Comparison of ENCODE assay signal across 8 cellular contexts in the genomic region with DNA sequence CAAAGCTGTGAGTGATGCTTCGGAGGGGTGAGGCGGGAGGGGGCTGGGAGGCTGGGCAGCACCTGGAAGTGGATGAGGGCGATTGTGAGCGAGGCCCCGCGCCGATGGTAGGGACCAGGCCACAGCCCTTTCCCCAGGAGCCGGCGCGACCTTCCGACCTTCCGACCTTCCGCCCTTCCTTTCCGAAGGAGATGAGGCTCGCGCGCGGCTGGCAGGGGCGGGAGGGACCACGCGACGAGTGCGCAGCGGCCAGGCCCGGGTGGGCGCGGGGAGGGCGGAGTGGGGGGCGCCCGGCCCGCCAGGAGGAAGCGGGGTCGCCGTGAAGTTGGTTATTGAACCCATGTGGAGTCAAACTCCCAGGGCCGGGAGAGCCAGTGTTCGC. TPM values are rescaled to one million over a fixed set of nuclear protein-coding genes. Genes with fewer than 3 reads are reported as not detected.
DNase-seq lines count a peak whose midpoint lies in the region; ATAC-seq and TF ChIP-seq lines count a peak whose summit lies in the region.

No MANE protein-coding gene starts in this region.

- H3K4me3 Mint-ChIP-seq in activated naive CD4-positive, alpha-beta T cell treated with anti-CD3 and anti-CD28 coated beads, Interleukin-2, amount 10 ng/mL, durations not matched to agents 7 days and 5 days, result peak overlapping the region; percentile 48

- ATAC-seq in upper lobe of left lung (ENCODE audit: low FRiP score in 2 of 2) (no peak), GM21360 (IDR thresholded peaks at IDR 0.05; ENCODE audit: unreplicated experiment) (no peak), GM19035 (IDR thresholded peaks at IDR 0.05; ENCODE audit: unreplicated experiment) (no peak)

- WGBS in upper lobe of left lung, 2 donors, result 27 to 59% methylated on average over 11 to 29 of the region's 36 CpGs

- DNase-seq in activated naive CD4-positive, alpha-beta T cell treated with anti-CD3 and anti-CD28 coated beads, Interleukin-2, amount 10 ng/mL, durations not matched to agents 7 days and 5 days, result no peak
- DNase-seq in activated naive CD4-positive, alpha-beta T cell treated with anti-CD3 and anti-CD28 coated beads, Interleukin-2, amount 50 U/mL, for 16 hours, result no peak
- no peak for DNase-seq in effector memory CD4-positive, alpha-beta T cell
- peak in 1 of 2 donors; percentile 79 for DNase-seq in upper lobe of left lung
- no peak for DNase-seq in NCI-H345 (lab: John Stamatoyannopoulos, UW)

- no peaks in the 10 kb centered on the region for H3K36me3 ChIP-seq in effector memory CD4-positive, alpha-beta T cell (ENCODE audit: control insufficient read depth, insufficient read depth, low read length)
- H3K36me3 ChIP-seq in upper lobe of left lung, result no peaks in the 10 kb centered on the region

- H3K27ac ChIP-seq in effector memory CD4-positive, alpha-beta T cell (ENCODE audit: insufficient read depth, low read length, poor library complexity, severe bottlenecking), result no peak overlapping the region
- peak overlapping the region in 3 of 4 donors; percentile 30 to 74 (median 41) for H3K27ac ChIP-seq in upper lobe of left lung

- CTCF ChIA-PET in activated naive CD4-positive, alpha-beta T cell treated with anti-CD3 and anti-CD28 coated beads, Interleukin-2, amount 10 ng/mL, durations not matched to agents 7 days and 5 days (lab: Charles Lee), result interaction anchor here (2.2 kb wide), 1 partner anchor 78 kb away, joined by 8 read pairs; no protein-coding TSS in a partner anchor

- peaks cover 28% of the 10 kb centered on the region for H3K4me1 Mint-ChIP-seq in activated naive CD4-positive, alpha-beta T cell treated with anti-CD3 and anti-CD28 coated beads, Interleukin-2, amount 10 ng/mL, durations not matched to agents 7 days and 5 days

- peaks cover 2% of the 10 kb centered on the region for H3K36me3 Mint-ChIP-seq in activated naive CD4-positive, alpha-beta T cell treated with anti-CD3 and anti-CD28 coated beads, Interleukin-2, amount 10 ng/mL, durations not matched to agents 7 days and 5 days

- peaks cover 87% of the 10 kb centered on the region for H3K27me3 Mint-ChIP-seq in activated naive CD4-positive, alpha-beta T cell treated with anti-CD3 and anti-CD28 coated beads, Interleukin-2, amount 10 ng/mL, durations not matched to agents 7 days and 5 days

- H3K27ac Mint-ChIP-seq in activated naive CD4-positive, alpha-beta T cell treated with anti-CD3 and anti-CD28 coated beads, Interleukin-2, amount 10 ng/mL, durations not matched to agents 7 days and 5 days, result no peak overlapping the region

- no peak for TF ChIP-seq POLR2A in upper lobe of left lung (IDR thresholded peaks at IDR 0.05)

- TF ChIP-seq EP300 in upper lobe of left lung (IDR thresholded peaks at IDR 0.05), result no peak

- no peaks in the 10 kb centered on the region for H3K9me3 Mint-ChIP-seq in activated naive CD4-positive, alpha-beta T cell treated with anti-CD3 and anti-CD28 coated beads, Interleukin-2, amount 10 ng/mL, durations not matched to agents 7 days and 5 days

- no peak for TF ChIP-seq CTCF in upper lobe of left lung (IDR thresholded peaks at IDR 0.05)

- H3K4me1 ChIP-seq in effector memory CD4-positive, alpha-beta T cell (ENCODE audit: control insufficient read depth, insufficient read depth, low read length, poor library complexity, severe bottlenecking), result peaks cover 32% of the 10 kb centered on the region
- peaks cover 50% of the 10 kb centered on the region for H3K4me1 ChIP-seq in mononuclear cell (ENCODE audit: insufficient read depth, low read length)
- peaks cover 18 to 33% (median 22%) of the 10 kb centered on the region in 4 donors for H3K4me1 ChIP-seq in upper lobe of left lung

- H3K4me3 ChIP-seq in effector memory CD4-positive, alpha-beta T cell (ENCODE audit: insufficient read depth, low read depth, low read length, poor library complexity, severe bottlenecking), result peak overlapping the region; percentile 62
- H3K4me3 ChIP-seq in mononuclear cell (ENCODE audit: low read length) (peak overlapping the region; percentile 19), upper lobe of left lung (peak overlapping the region; percentile 54 to 68 (median 58))

- H3K27me3 ChIP-seq in effector memory CD4-positive, alpha-beta T cell (replicated peaks; ENCODE audit: control insufficient read depth, insufficient read depth, low read length, poor library complexity, severe bottlenecking), result no peaks in the 10 kb centered on the region
- H3K27me3 ChIP-seq in mononuclear cell (ENCODE audit: insufficient read depth, low read length), result peaks cover 19% of the 10 kb centered on the region
- H3K27me3 ChIP-seq in upper lobe of left lung, result peaks cover 0 to 13% (median 6%) of the 10 kb centered on the region in 4 donors

- H3K9me3 ChIP-seq in effector memory CD4-positive, alpha-beta T cell (ENCODE audit: control insufficient read depth, low read length), result no peaks in the 10 kb centered on the region
- no peaks in the 10 kb centered on the region for H3K9me3 ChIP-seq in mononuclear cell (ENCODE audit: low read depth, low read length)
- no peaks in the 10 kb centered on the region for H3K9me3 ChIP-seq in upper lobe of left lung

RNA-seq across cellular contexts. Expression of gene RAP1GAP2, which starts 56.5 kb away (rescaled TPM):
- total RNA-seq in mononuclear cell (29.3 TPM), upper lobe of left lung (10 to 100 TPM in 5 of 6 donors, 1 to 10 TPM in 1; 6.3 to 19.4 (median 13.6) TPM)
